24 cellular contexts compared by ENCODE assay signal in the genomic region with DNA sequence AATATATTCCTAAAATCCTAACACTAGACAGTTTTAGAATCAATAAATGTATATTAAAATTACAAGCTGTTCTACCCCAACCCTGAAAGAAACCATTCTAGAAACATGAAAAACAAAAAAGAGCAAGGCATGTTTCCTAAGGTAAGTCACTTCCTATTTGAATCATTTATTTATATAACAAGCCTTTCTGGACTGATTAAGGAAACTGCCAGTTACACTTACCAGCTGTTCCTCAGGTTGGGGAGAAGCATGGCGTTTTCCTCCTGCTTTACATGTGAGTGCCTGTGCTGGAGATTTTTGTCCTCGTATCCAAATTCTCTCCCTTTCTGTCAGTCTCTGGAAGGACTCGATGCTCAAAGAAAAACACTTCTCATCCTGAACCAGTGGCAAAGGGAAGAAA.
DNase-seq lines count a peak whose midpoint lies in the region; ATAC-seq, FAIRE-seq and TF ChIP-seq lines count a peak whose summit lies in the region.
"Had no signal": no experiment of that assay in that cellular context is flagged by ENCODE, and none has a peak within 500 bp of the region (broad histone marks: within the 10 kb centered on the region; RNA-seq: fewer than 3 reads in every experiment).

No MANE protein-coding gene starts in this region.

- ATAC-seq in GM23338, result no peak
- ATAC-seq: activated CD8-positive, alpha-beta T cell treated with anti-CD3 and anti-CD28 coated beads, Interleukin-2, amount 10 ng/mL, durations not matched to agents 7 days and 5 days; CD8-positive, alpha-beta T cell; esophagus mucosa; GM12878; lower lobe of right lung; stimulated activated memory B cell treated with anti-CD40 and anti-IgM and Interleukin-4, amounts not matched to agents 10 μg/mL and 1 μg/mL and 100 μg/mL, for 72 hours had no signal

- H3K36me3 ChIP-seq in GM23338 (ENCODE audit: insufficient read depth), result no peaks in the 10 kb centered on the region
- no peaks in the 10 kb centered on the region for H3K36me3 ChIP-seq in osteoblast (ENCODE audit: insufficient read depth, low read length)
- H3K36me3 ChIP-seq in uterus, result no peaks in the 10 kb centered on the region
- H3K36me3 ChIP-seq: lower lobe of right lung, MG63, thoracic aorta had no signal

- no peak overlapping the region for H3K4me2 ChIP-seq in GM23338
- H3K4me2 ChIP-seq in osteoblast (ENCODE audit: insufficient read depth, low read length), result peak overlapping the region; percentile 71

- H3K27ac Mint-ChIP-seq in GM23338, result no peak overlapping the region; the same call in 1 of the 2 replicates
- no peak overlapping the region for H3K27ac Mint-ChIP-seq in type B pancreatic cell
- H3K27ac Mint-ChIP-seq: activated CD8-positive, alpha-beta T cell treated with anti-CD3 and anti-CD28 coated beads, Interleukin-2, amount 10 ng/mL, durations not matched to agents 7 days and 5 days; CD8-positive, alpha-beta T cell; stimulated activated memory B cell treated with anti-CD40 and anti-IgM and Interleukin-4, amounts not matched to agents 10 μg/mL and 1 μg/mL and 100 μg/mL, for 72 hours had no signal

- H3K9me3 ChIP-seq in osteoblast (ENCODE audit: low read depth, low read length) (no peaks in the 10 kb centered on the region), uterus (no peaks in the 10 kb centered on the region)
- H3K9me3 ChIP-seq: lower lobe of right lung, MG63, thoracic aorta had no signal

- no peak for DNase-seq in GM23338 (ENCODE audit: low spot score)
- DNase-seq in RPMI7951 (ENCODE audit: low read depth), result peak; percentile 7
- DNase-seq in dermis blood vessel endothelial cell, result peak; percentile 57
- DNase-seq in osteoblast (ENCODE audit: insufficient read length, low spot score, missing footprints), result no peak
- no peak for DNase-seq in OCI-M1 (lab: John Stamatoyannopoulos, UW)
- no peak for DNase-seq in urothelium cell line (ENCODE audit: low spot score)
- no peak for DNase-seq in type B pancreatic cell (ENCODE audit: extremely low spot score, unreplicated experiment)
- no peak for DNase-seq in uterus
- DNase-seq: activated CD4-positive, CD25-positive, alpha-beta regulatory T cell treated with anti-CD3 and anti-CD28 coated beads, Interleukin-2, amount 50 U/mL, for 72 hours; activated CD8-positive, alpha-beta T cell treated with anti-CD3 and anti-CD28 coated beads, Interleukin-2, amount 10 ng/mL, durations not matched to agents 7 days and 5 days; activated gamma-delta T cell; CD8-positive, alpha-beta T cell; kidney; lower lobe of right lung; MG63; NCI-H1436; NCI-H524 treated with DMSO at 0.1 percent for 48 hours; small intestine had no signal

- no peak overlapping the region for H3K27ac ChIP-seq in GM23338 (ENCODE audit: low read depth)
- H3K27ac ChIP-seq in osteoblast (ENCODE audit: low read depth, low read length), result no peak overlapping the region
- H3K27ac ChIP-seq in uterus, result no peak overlapping the region
- H3K27ac ChIP-seq: lower lobe of right lung, thoracic aorta had no signal

- H3K79me2 ChIP-seq in GM23338 (replicated peaks; ENCODE audit: insufficient read depth) (no peaks in the 10 kb centered on the region), osteoblast (ENCODE audit: insufficient read depth, low read length) (no peaks in the 10 kb centered on the region)

- H3K27me3 Mint-ChIP-seq in GM23338 (ENCODE audit: insufficient read depth, low read depth, poor library complexity) (peaks cover 12% of the 10 kb centered on the region), type B pancreatic cell (peaks cover 18% of the 10 kb centered on the region)
- H3K27me3 Mint-ChIP-seq: central memory CD8-positive, alpha-beta T cell; stimulated activated memory B cell treated with anti-CD40 and anti-IgM and Interleukin-4, amounts not matched to agents 10 μg/mL and 1 μg/mL and 100 μg/mL, for 72 hours had no signal

- TF ChIP-seq CTCF in GM23338 (conservative IDR thresholded peaks at IDR 0.05; ENCODE audit: low read depth in 2 of 2), result no peak
- TF ChIP-seq CTCF in osteoblast (IDR thresholded peaks at IDR 0.05; ENCODE audit: extremely low read depth, low read depth, low read length), result no peak
- TF ChIP-seq CTCF in type B pancreatic cell (conservative IDR thresholded peaks at IDR 0.05), result no peak
- no peak for TF ChIP-seq CTCF in uterus (IDR thresholded peaks at IDR 0.05)

- H3K4me3 Mint-ChIP-seq in GM23338 (no peak overlapping the region), type B pancreatic cell (no peak overlapping the region)
- H3K4me3 Mint-ChIP-seq: activated CD8-positive, alpha-beta T cell treated with anti-CD3 and anti-CD28 coated beads, Interleukin-2, amount 10 ng/mL, durations not matched to agents 7 days and 5 days; CD8-positive, alpha-beta T cell; central memory CD8-positive, alpha-beta T cell; neural crest cell; stimulated activated memory B cell treated with anti-CD40 and anti-IgM and Interleukin-4, amounts not matched to agents 10 μg/mL and 1 μg/mL and 100 μg/mL, for 72 hours had no signal

- 0 out of 2 replicates have a peak, but pooled peaks cover 3% of the 10 kb centered on the region for H3F3A ChIP-seq in GM23338 (replicated peaks; ENCODE audit: low read depth)

- H3K4me3 ChIP-seq in GM23338 (no peak overlapping the region), osteoblast (ENCODE audit: insufficient read depth, low read length) (peak overlapping the region; percentile 29), uterus (no peak overlapping the region)
- H3K4me3 ChIP-seq: GM12878, lower lobe of right lung, MG63, thoracic aorta had no signal

- 0 out of 2 replicates have a peak, but pooled peaks cover 2% of the 10 kb centered on the region for H3K9me2 ChIP-seq in GM23338 (ENCODE audit: insufficient read depth)

- H3K27me3 ChIP-seq in GM23338 (ENCODE audit: insufficient read depth) (no peaks in the 10 kb centered on the region), osteoblast (ENCODE audit: insufficient read depth, low read length) (no peaks in the 10 kb centered on the region), uterus (no peaks in the 10 kb centered on the region)
- H3K27me3 ChIP-seq: MG63 had no signal

- peaks cover 3% of the 10 kb centered on the region; the same call in 2 of the 3 replicates for H3K36me3 Mint-ChIP-seq in GM23338 (ENCODE audit: low read depth)
- no peaks in the 10 kb centered on the region for H3K36me3 Mint-ChIP-seq in type B pancreatic cell
- H3K36me3 Mint-ChIP-seq: CD8-positive, alpha-beta T cell; stimulated activated memory B cell treated with anti-CD40 and anti-IgM and Interleukin-4, amounts not matched to agents 10 μg/mL and 1 μg/mL and 100 μg/mL, for 72 hours had no signal

- H4K20me1 ChIP-seq in GM23338 (replicated peaks; ENCODE audit: insufficient read depth) (no peaks in the 10 kb centered on the region), osteoblast (ENCODE audit: insufficient read depth, low read length) (no peaks in the 10 kb centered on the region)

- H3K4me1 Mint-ChIP-seq in GM23338 (peaks cover 39% of the 10 kb centered on the region), type B pancreatic cell (ENCODE audit: unreplicated experiment) (peaks cover 28% of the 10 kb centered on the region)

- H3K4me1 ChIP-seq in GM23338 (ENCODE audit: insufficient read depth) (peaks cover 15% of the 10 kb centered on the region), osteoblast (ENCODE audit: insufficient read depth, low read length) (peaks cover 5% of the 10 kb centered on the region), uterus (no peaks in the 10 kb centered on the region)

- H3K9me3 Mint-ChIP-seq in GM23338 (0 out of 3 replicates have a peak, but pooled peaks cover 3% of the 10 kb centered on the region), type B pancreatic cell (peaks cover 3% of the 10 kb centered on the region)
- H3K9me3 Mint-ChIP-seq: CD8-positive, alpha-beta T cell; central memory CD8-positive, alpha-beta T cell; stimulated activated memory B cell treated with anti-CD40 and anti-IgM and Interleukin-4, amounts not matched to agents 10 μg/mL and 1 μg/mL and 100 μg/mL, for 72 hours had no signal

- H2AFZ ChIP-seq in GM23338, result peak overlapping the region; percentile 25; the same call in 1 of the 2 replicates
- H2AFZ ChIP-seq in osteoblast (ENCODE audit: low read length), result peak overlapping the region; percentile 56

- FAIRE-seq in urothelium cell line (lab: Jason Lieb, UNC), result no peak
- FAIRE-seq: GM12878, kidney, small intestine had no signal

- TF ChIP-seq POLR2A in uterus (IDR thresholded peaks at IDR 0.05), result no peak

- intact Hi-C loops in uterus (cut with DNase I; ENCODE audit: low total_unique reads), result no loop called here

TF ChIP-seq in GM23338, 12 proteins besides CTCF, POLR2A, EP300 and RAD21 (continues in another document):
- no peak for TF ChIP-seq POLR2AphosphoS5 (IDR thresholded peaks at IDR 0.05; ENCODE audit: low read depth)
- TF ChIP-seq ZNF114 (CRISPR knock-in tag; IDR thresholded peaks at IDR 0.05), result no peak

Comparison
In these comparisons a context has a peak if more than half of its experiments do, and no peak if none do; other contexts are left out.
1. DNase-seq: peak in RPMI7951 (single experiment) and dermis blood vessel endothelial cell (single experiment); none in GM23338 (single experiment), osteoblast (single experiment), OCI-M1 (single experiment), urothelium cell line (single experiment), type B pancreatic cell (single experiment) and uterus (0 of 2).